Comparison of ENCODE assay signal across 10 cellular contexts in genomic region chr4:154928640-154929257, GRCh38.
A peak's percentile ranks its signal among the peaks of the same experiment; 100 is the strongest.
DNase-seq lines count a peak whose midpoint lies in the region; ATAC-seq and TF ChIP-seq lines count a peak whose summit lies in the region.
"Had no signal": no experiment of that assay in that cellular context is flagged by ENCODE, and none has a peak within 500 bp of the region (broad histone marks: within the 10 kb centered on the region; RNA-seq: fewer than 3 reads in every experiment).

No MANE protein-coding gene starts in this region.

- H3K27ac Mint-ChIP-seq in nephron, result no peak overlapping the region
- H3K27ac Mint-ChIP-seq in effector memory CD8-positive, alpha-beta T cell, result no peak overlapping the region
- no peak overlapping the region for H3K27ac Mint-ChIP-seq in activated T-helper 1 cell treated with anti-CD3 and anti-CD28 coated beads, Interleukin-12 subunit alpha, Interleukin-12 subunit beta, Interleukin-2, Interleukin-4 antibody, amounts not matched to agents 30 ng/mL and 10 ng/mL and 1 ng/mL, durations not matched to agents 14 hours and 24 hours and 36 hours

- no peaks in the 10 kb centered on the region for H3K27me3 Mint-ChIP-seq in nephron (ENCODE audit: low read depth)
- H3K27me3 Mint-ChIP-seq in effector memory CD8-positive, alpha-beta T cell, result no peaks in the 10 kb centered on the region
- no peaks in the 10 kb centered on the region for H3K27me3 Mint-ChIP-seq in activated T-helper 1 cell treated with anti-CD3 and anti-CD28 coated beads, Interleukin-12 subunit alpha, Interleukin-12 subunit beta, Interleukin-2, Interleukin-4 antibody, amounts not matched to agents 30 ng/mL and 10 ng/mL and 1 ng/mL, durations not matched to agents 14 hours and 24 hours and 36 hours (ENCODE audit: insufficient read depth)

- DNase-seq in D341Med (ENCODE audit: low spot score) (peak; percentile 59), LoVo (ENCODE audit: low spot score) (peak; percentile 7), dermis microvascular lymphatic vessel endothelial cell (ENCODE audit: low read depth in 2 of 2) (peak; percentile 11 to 23), GOT3 (lab: John Stamatoyannopoulos, UW) (no peak)
- no peak for DNase-seq in effector memory CD8-positive, alpha-beta T cell
- no peak for DNase-seq in activated T-helper 1 cell treated with anti-CD3 and anti-CD28 coated beads, Interleukin-12 subunit alpha, Interleukin-12 subunit beta, Interleukin-2, Interleukin-4 antibody, amounts not matched to agents 30 ng/mL and 10 ng/mL and 1 ng/mL, durations not matched to agents 14 hours and 24 hours and 36 hours (ENCODE audit: low spot score)
- DNase-seq: NCI-H2171 had no signal

- H3K4me3 Mint-ChIP-seq in nephron, result no peak overlapping the region
- no peak overlapping the region for H3K4me3 Mint-ChIP-seq in effector memory CD8-positive, alpha-beta T cell
- no peak overlapping the region for H3K4me3 Mint-ChIP-seq in activated T-helper 1 cell treated with anti-CD3 and anti-CD28 coated beads, Interleukin-12 subunit alpha, Interleukin-12 subunit beta, Interleukin-2, Interleukin-4 antibody, amounts not matched to agents 30 ng/mL and 10 ng/mL and 1 ng/mL, durations not matched to agents 14 hours and 24 hours and 36 hours

- peaks cover 22% of the 10 kb centered on the region for H3K9me3 Mint-ChIP-seq in nephron
- H3K9me3 Mint-ChIP-seq in effector memory CD8-positive, alpha-beta T cell, result peaks cover 0 to 7% of the 10 kb centered on the region in 2 donors
- no peaks in the 10 kb centered on the region for H3K9me3 Mint-ChIP-seq in activated T-helper 1 cell treated with anti-CD3 and anti-CD28 coated beads, Interleukin-12 subunit alpha, Interleukin-12 subunit beta, Interleukin-2, Interleukin-4 antibody, amounts not matched to agents 30 ng/mL and 10 ng/mL and 1 ng/mL, durations not matched to agents 14 hours and 24 hours and 36 hours

- H3K36me3 Mint-ChIP-seq in nephron (ENCODE audit: low read depth), result no peaks in the 10 kb centered on the region
- H3K36me3 Mint-ChIP-seq in effector memory CD8-positive, alpha-beta T cell (ENCODE audit: insufficient read depth), result no peaks in the 10 kb centered on the region
- H3K36me3 Mint-ChIP-seq in activated T-helper 1 cell treated with anti-CD3 and anti-CD28 coated beads, Interleukin-12 subunit alpha, Interleukin-12 subunit beta, Interleukin-2, Interleukin-4 antibody, amounts not matched to agents 30 ng/mL and 10 ng/mL and 1 ng/mL, durations not matched to agents 14 hours and 24 hours and 36 hours (ENCODE audit: low read depth), result no peaks in the 10 kb centered on the region

- H3K4me1 Mint-ChIP-seq in nephron, result no peaks in the 10 kb centered on the region
- no peaks in the 10 kb centered on the region for H3K4me1 Mint-ChIP-seq in effector memory CD8-positive, alpha-beta T cell (ENCODE audit: low read depth in 2 of 2)
- no peaks in the 10 kb centered on the region for H3K4me1 Mint-ChIP-seq in activated T-helper 1 cell treated with anti-CD3 and anti-CD28 coated beads, Interleukin-12 subunit alpha, Interleukin-12 subunit beta, Interleukin-2, Interleukin-4 antibody, amounts not matched to agents 30 ng/mL and 10 ng/mL and 1 ng/mL, durations not matched to agents 14 hours and 24 hours and 36 hours (ENCODE audit: low read depth)

- no peak for ATAC-seq in HG03108 (IDR thresholded peaks at IDR 0.05; ENCODE audit: unreplicated experiment)
- ATAC-seq in effector memory CD8-positive, alpha-beta T cell (replicated peaks), result no peak
- ATAC-seq: sciatic nerve had no signal

- peak in 2 of 3 experiments; percentile 24 to 27 for TF ChIP-seq CTCF in nephron (IDR thresholded peaks at IDR 0.05; ENCODE audit: unreplicated experiment in 3 of 3)

- intact Hi-C loops in activated T-helper 1 cell treated with anti-CD3 and anti-CD28 coated beads, Interleukin-12 subunit alpha, Interleukin-12 subunit beta, Interleukin-2, Interleukin-4 antibody, amounts not matched to agents 30 ng/mL and 10 ng/mL and 1 ng/mL, durations not matched to agents 14 hours and 24 hours and 36 hours (cut with micrococcal nuclease), result no loop called here

Comparison
In these comparisons a context has a peak if more than half of its experiments do, and no peak if none do; other contexts are left out.
1. DNase-seq: peak in D341Med (single experiment), LoVo (single experiment) and dermis microvascular lymphatic vessel endothelial cell (2 of 2); none in GOT3 (single experiment), effector memory CD8-positive, alpha-beta T cell (0 of 3) and activated T-helper 1 cell treated with anti-CD3 and anti-CD28 coated beads, Interleukin-12 subunit alpha, Interleukin-12 subunit beta, Interleukin-2, Interleukin-4 antibody, amounts not matched to agents 30 ng/mL and 10 ng/mL and 1 ng/mL, durations not matched to agents 14 hours and 24 hours and 36 hours (single experiment).